ENCODE assay signal across 8 cellular contexts in genomic region chr2:64586883-64587481, GRCh38.
DNase-seq lines count a peak whose midpoint lies in the region; ATAC-seq and TF ChIP-seq lines count a peak whose summit lies in the region.

No MANE protein-coding gene starts in this region.

- TF ChIP-seq CTCF in HFFc6 (IDR thresholded peaks at IDR 0.05): peak; percentile 81
- TF ChIP-seq CTCF in Peyer's patch (IDR thresholded peaks at IDR 0.05): peak; percentile 23 to 73 (median 58)
- peak; percentile 30 for TF ChIP-seq CTCF in endothelial cell (IDR thresholded peaks at IDR 0.05; ENCODE audit: unreplicated experiment)

- ATAC-seq in HG02759 (IDR thresholded peaks at IDR 0.05; ENCODE audit: unreplicated experiment): no peak

- no peak overlapping the region for H3K27ac Mint-ChIP-seq in HFFc6
- peak overlapping the region; percentile 65 for H3K27ac Mint-ChIP-seq in endothelial cell (ENCODE audit: unreplicated experiment)

- H3K27ac ChIP-seq in Peyer's patch: no peak overlapping the region

- TF ChIP-seq POLR2A in Peyer's patch (IDR thresholded peaks at IDR 0.05): no peak

- H3K36me3 Mint-ChIP-seq in HFFc6 (ENCODE audit: low read depth) (peaks cover 5% of the 10 kb centered on the region), endothelial cell (ENCODE audit: low read depth, unreplicated experiment) (no peaks in the 10 kb centered on the region)

- no peaks in the 10 kb centered on the region for H3K9me3 ChIP-seq in Peyer's patch

- H3K4me3 ChIP-seq in Peyer's patch: no peak overlapping the region

- DNase-seq in DMS 273 (lab: John Stamatoyannopoulos, UW; ENCODE audit: unreplicated experiment) (peak; percentile 59), HFFc6 (peak; percentile 50), Peyer's patch (no peak), endothelial cell (ENCODE audit: low spot score) (no peak), midbrain (lab: John Stamatoyannopoulos, UW) (peak; percentile 68)
- DNase-seq in stimulated activated CD4-positive, alpha-beta T cell treated with anti-CD3 and anti-CD28 coated beads, Interleukin-12 subunit alpha, Interleukin-12 subunit beta, amount 100 ng/mL, for 4 hours: no peak
- no peak for DNase-seq in activated CD4-positive, CD25-positive, alpha-beta regulatory T cell (lab: John Stamatoyannopoulos, UW)

- H3K27me3 Mint-ChIP-seq in HFFc6 (ENCODE audit: insufficient read depth) (no peaks in the 10 kb centered on the region), endothelial cell (ENCODE audit: unreplicated experiment) (peaks cover 3% of the 10 kb centered on the region)

- H3K9me3 Mint-ChIP-seq in HFFc6: no peaks in the 10 kb centered on the region
- no peaks in the 10 kb centered on the region for H3K9me3 Mint-ChIP-seq in endothelial cell (ENCODE audit: unreplicated experiment)

- H3K4me1 ChIP-seq in Peyer's patch: no peaks in the 10 kb centered on the region

- no peaks in the 10 kb centered on the region; the same call in 1 of the 2 replicates for H3K4me1 Mint-ChIP-seq in HFFc6 (ENCODE audit: low read depth)
- peaks cover 19% of the 10 kb centered on the region for H3K4me1 Mint-ChIP-seq in endothelial cell (ENCODE audit: unreplicated experiment)

- H3K4me3 Mint-ChIP-seq in HFFc6 (no peak overlapping the region), endothelial cell (ENCODE audit: unreplicated experiment) (no peak overlapping the region)

- H3K36me3 ChIP-seq in Peyer's patch: peaks cover 0 to 39% (median 0%) of the 10 kb centered on the region in 3 donors

- H3K27me3 ChIP-seq in Peyer's patch: no peaks in the 10 kb centered on the region

Comparison
In these comparisons a context has a peak if more than half of its experiments do, and no peak if none do; other contexts are left out.
1. DNase-seq: peak in DMS 273 (single experiment), HFFc6 (single experiment) and midbrain (single experiment); none in Peyer's patch (0 of 3), endothelial cell (single experiment), stimulated activated CD4-positive, alpha-beta T cell treated with anti-CD3 and anti-CD28 coated beads, Interleukin-12 subunit alpha, Interleukin-12 subunit beta, amount 100 ng/mL, for 4 hours (single experiment) and activated CD4-positive, CD25-positive, alpha-beta regulatory T cell (0 of 4).
2. CTCF ChIP-seq: peak in every context shown above with its lines; median percentile 81 in HFFc6; 58 in Peyer's patch; 30 in endothelial cell.